5 cellular contexts compared by ENCODE assay signal in the genomic region with DNA sequence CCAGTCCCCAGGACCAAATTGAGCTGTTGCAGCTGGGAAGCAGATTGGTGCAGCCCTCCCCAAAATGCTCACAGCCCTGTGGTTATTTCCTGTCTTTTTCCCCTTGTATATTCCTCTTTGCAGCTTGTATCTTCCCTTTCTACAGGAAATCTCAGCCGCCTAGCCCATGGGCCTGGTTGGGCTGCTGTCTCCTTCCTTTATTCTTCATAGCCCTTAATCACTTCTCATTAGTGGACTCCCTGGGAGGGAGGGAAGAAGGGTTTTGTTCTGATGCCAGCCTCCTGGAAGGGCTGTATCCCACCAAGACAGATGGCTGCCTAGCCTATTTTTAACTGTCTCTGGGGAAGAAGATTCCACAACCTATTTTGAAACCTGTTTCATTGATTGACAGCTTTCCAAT. TPM values are rescaled to one million over a fixed set of nuclear protein-coding genes. Genes with fewer than 3 reads are reported as not detected.
"Had no signal": no experiment of that assay in that cellular context is flagged by ENCODE, and none has a peak within 500 bp of the region (broad histone marks: within the 10 kb centered on the region; RNA-seq: fewer than 3 reads in every experiment).

No MANE protein-coding gene starts in this region.

RNA-seq across cellular contexts. Expression of a gene that starts 32.5 kb away (rescaled TPM):
- total RNA-seq: left lobe of liver, left ventricle myocardium inferior, left ventricle myocardium superior, lower lobe of right lung had no signal
- polyA plus RNA-seq: naive thymus-derived CD4-positive, alpha-beta T cell had no signal
